In genomic region chr5:36613771-36614656, GRCh38 we compare ENCODE assay signal across 27 cellular contexts. TPM values are rescaled to one million over a fixed set of nuclear protein-coding genes. Genes with fewer than 3 reads are reported as not detected.
DNase-seq lines count a peak whose midpoint lies in the region; TF ChIP-seq lines count a peak whose summit lies in the region.
"Had no signal": no experiment of that assay in that cellular context is flagged by ENCODE, and none has a peak within 500 bp of the region (broad histone marks: within the 10 kb centered on the region; RNA-seq: fewer than 3 reads in every experiment).

No MANE protein-coding gene starts in this region.

- no peaks in the 10 kb centered on the region for H3K9me3 ChIP-seq in H9 (ENCODE audit: control insufficient read depth, low read depth, low read length)
- H3K9me3 ChIP-seq in WERI-Rb-1 (ENCODE audit: severe bottlenecking), result peaks cover 2% of the 10 kb centered on the region
- H3K9me3 ChIP-seq in left ventricle myocardium inferior (replicated peaks), result no peaks in the 10 kb centered on the region
- H3K9me3 ChIP-seq: mucosa of descending colon, right lobe of liver had no signal

- H3K27ac ChIP-seq in H9 (ENCODE audit: insufficient read length, low read depth, low read length) (no peak overlapping the region), WERI-Rb-1 (peak overlapping the region; percentile 75), left ventricle myocardium inferior (replicated peaks) (peak overlapping the region; percentile 83)
- H3K27ac ChIP-seq: brain microvascular endothelial cell, right lobe of liver had no signal

- H3K4me3 ChIP-seq in WERI-Rb-1 (ENCODE audit: low read depth, low read length) (peak overlapping the region; percentile 20), left ventricle myocardium inferior (peak overlapping the region; percentile 20)
- H3K4me3 ChIP-seq: mucosa of descending colon, right lobe of liver had no signal

- H3T11ph ChIP-seq in H9 (ENCODE audit: low read length), result no peak overlapping the region

- no peak for DNase-seq in H9
- DNase-seq in WERI-Rb-1, result peak; percentile 82
- no peak for DNase-seq in left ventricle myocardium inferior
- no peak for DNase-seq in progenitor cell of endocrine pancreas (ENCODE audit: low spot score, unreplicated experiment)
- DNase-seq in NCI-H2171 treated with DMSO at 0.1 percent for 48 hours (lab: John Stamatoyannopoulos, UW), result no peak
- DNase-seq in activated CD4-positive, alpha-beta T cell treated with anti-CD3 and anti-CD28 coated beads, Interleukin-2, amount 50 U/mL, for 1 hour, result no peak
- no peak for DNase-seq in activated T-cell treated with anti-CD3 and anti-CD28 coated beads, Interleukin-2, amount 50 U/mL, for 48 hours
- no peak for DNase-seq in NCI-H774 (lab: John Stamatoyannopoulos, UW)
- DNase-seq: activated B cell treated with CpG ODN at 0.5 μM for 24 hours; activated CD8-positive, alpha-beta T cell treated with anti-CD3 and anti-CD28 coated beads, Interleukin-2, amount 10 ng/mL, durations not matched to agents 7 days and 5 days; activated naive CD8-positive, alpha-beta T cell treated with anti-CD3 and anti-CD28 coated beads, Interleukin-2, amount 10 ng/mL, durations not matched to agents 7 days and 5 days; activated T-cell treated with anti-CD3 and anti-CD28 coated beads, Interleukin-2, amount 50 U/mL, for 72 hours; brain microvascular endothelial cell; CD4-positive, CD25-positive, alpha-beta regulatory T cell; DMS153; foreskin fibroblast; GDM1; H7; Kasumi-1; mucosa of descending colon; NCI-H1092 treated with DMSO at 0.1 percent for 48 hours; NCI-H524; right lobe of liver; SHP77; stimulated activated CD4-positive, alpha-beta T cell treated with anti-CD3 and anti-CD28 coated beads, Interleukin-2, amount 100 ng/mL, for 24 hours had no signal

- intact Hi-C loops in left ventricle myocardium inferior (cut with micrococcal nuclease), result no loop called here

- H3K79me2 ChIP-seq in H9 (ENCODE audit: insufficient read depth, low read length), result no peaks in the 10 kb centered on the region

- H3K18ac ChIP-seq in H9 (ENCODE audit: insufficient read length, low read depth, low read length), result no peak overlapping the region

- no peak overlapping the region for H3K4me2 ChIP-seq in H9 (ENCODE audit: insufficient read depth, insufficient read length, low read length)

- H3K9me3 Mint-ChIP-seq in H9 (no peaks in the 10 kb centered on the region; a peak in 1 of 5 replicates), progenitor cell of endocrine pancreas (ENCODE audit: low read depth) (no peaks in the 10 kb centered on the region)
- H3K9me3 Mint-ChIP-seq: activated naive CD8-positive, alpha-beta T cell treated with anti-CD3 and anti-CD28 coated beads, Interleukin-2, amount 10 ng/mL, durations not matched to agents 7 days and 5 days; activated T-cell treated with anti-CD3 and anti-CD28 coated beads, Interleukin-2, amount 50 U/mL, for 72 hours had no signal

- no peak overlapping the region for H3K56ac ChIP-seq in H9 (ENCODE audit: insufficient read length, low read depth, low read length)

- H4K8ac ChIP-seq in H9 (replicated peaks; ENCODE audit: insufficient read length, low read depth, low read length), result no peak overlapping the region

- H3K79me1 ChIP-seq in H9 (ENCODE audit: insufficient read depth, low read depth, low read length, poor library complexity, severe bottlenecking), result no peaks in the 10 kb centered on the region

- H2BK120ac ChIP-seq in H9 (ENCODE audit: low read depth, low read length, poor library complexity, severe bottlenecking), result no peak overlapping the region

- H3K4me1 Mint-ChIP-seq in H9 (peaks cover 28 to 64% of the 10 kb centered on the region in 2 experiments), progenitor cell of endocrine pancreas (ENCODE audit: low read depth) (peaks cover 41% of the 10 kb centered on the region)
- H3K4me1 Mint-ChIP-seq: activated B cell treated with CpG ODN at 0.5 μM for 24 hours; activated naive CD8-positive, alpha-beta T cell treated with anti-CD3 and anti-CD28 coated beads, Interleukin-2, amount 10 ng/mL, durations not matched to agents 7 days and 5 days; CD4-positive, CD25-positive, alpha-beta regulatory T cell had no signal

- no peak overlapping the region for H2BK20ac ChIP-seq in H9 (ENCODE audit: low read depth, low read length, poor library complexity, severe bottlenecking)

- H3K27ac Mint-ChIP-seq in H9, result peak overlapping the region in 2 of 3 experiments; percentile 34 to 78; a peak in 3 of 7 replicates
- peak overlapping the region; percentile 92 for H3K27ac Mint-ChIP-seq in progenitor cell of endocrine pancreas
- H3K27ac Mint-ChIP-seq: activated B cell treated with CpG ODN at 0.5 μM for 24 hours; activated CD8-positive, alpha-beta T cell treated with anti-CD3 and anti-CD28 coated beads, Interleukin-2, amount 10 ng/mL, durations not matched to agents 7 days and 5 days; activated naive CD8-positive, alpha-beta T cell treated with anti-CD3 and anti-CD28 coated beads, Interleukin-2, amount 10 ng/mL, durations not matched to agents 7 days and 5 days; activated T-cell treated with anti-CD3 and anti-CD28 coated beads, Interleukin-2, amount 50 U/mL, for 72 hours; CD4-positive, CD25-positive, alpha-beta regulatory T cell; dendritic cell treated with granulocyte-macrophage colony-stimulating factor and Interleukin-4, amounts not matched to agents 40 ng/mL and 50 ng/mL, for 4 days had no signal

- H3K4me1 ChIP-seq in H9 (ENCODE audit: insufficient read depth, low read length), result peaks cover 8% of the 10 kb centered on the region; the same call in 1 of the 2 replicates
- peaks cover 51% of the 10 kb centered on the region for H3K4me1 ChIP-seq in left ventricle myocardium inferior
- H3K4me1 ChIP-seq: right lobe of liver had no signal

- no peak overlapping the region for H2BK5ac ChIP-seq in H9 (ENCODE audit: insufficient read length, low read length)

- no CpG with 5 or more reads among the region's 7 CpGs for WGBS in H9 (ENCODE audit: extremely low coverage, insufficient read length, low lambda C conversion rate)

- H3K4me3 Mint-ChIP-seq in H9 (no peak overlapping the region), progenitor cell of endocrine pancreas (ENCODE audit: low read depth) (peak overlapping the region; percentile 62)
- H3K4me3 Mint-ChIP-seq: activated B cell treated with CpG ODN at 0.5 μM for 24 hours; activated CD8-positive, alpha-beta T cell treated with anti-CD3 and anti-CD28 coated beads, Interleukin-2, amount 10 ng/mL, durations not matched to agents 7 days and 5 days; activated naive CD8-positive, alpha-beta T cell treated with anti-CD3 and anti-CD28 coated beads, Interleukin-2, amount 10 ng/mL, durations not matched to agents 7 days and 5 days; activated T-cell treated with anti-CD3 and anti-CD28 coated beads, Interleukin-2, amount 50 U/mL, for 72 hours; CD4-positive, CD25-positive, alpha-beta regulatory T cell; dendritic cell treated with granulocyte-macrophage colony-stimulating factor and Interleukin-4, amounts not matched to agents 40 ng/mL and 50 ng/mL, for 4 days had no signal

- H3K36me3 ChIP-seq in WERI-Rb-1 (peaks cover 11% of the 10 kb centered on the region), left ventricle myocardium inferior (no peaks in the 10 kb centered on the region)
- H3K36me3 ChIP-seq: brain microvascular endothelial cell, right lobe of liver had no signal

- H2BK12ac ChIP-seq in H9 (ENCODE audit: insufficient read length, low read depth, low read length), result no peak overlapping the region

- H2BK15ac ChIP-seq in H9 (ENCODE audit: low read depth, low read length), result no peak overlapping the region

- H2AK5ac ChIP-seq in H9 (ENCODE audit: insufficient read length, low read length), result no peak overlapping the region

- H4K5ac ChIP-seq in H9 (ENCODE audit: insufficient read length, low read depth, low read length), result no peak overlapping the region

- H2AFZ ChIP-seq in H9 (ENCODE audit: low read length), result no peak overlapping the region

- no peak overlapping the region for H3K14ac ChIP-seq in H9 (ENCODE audit: insufficient read depth, low read length)

- H3K36me3 Mint-ChIP-seq in H9 (ENCODE audit: insufficient read depth in 1 of 3, low read depth in 3 of 3) (peaks cover 5 to 26% (median 23%) of the 10 kb centered on the region in 3 experiments; a peak in 5 of 7 replicates), progenitor cell of endocrine pancreas (ENCODE audit: insufficient read depth) (peaks cover 6% of the 10 kb centered on the region)
- H3K36me3 Mint-ChIP-seq: activated naive CD8-positive, alpha-beta T cell treated with anti-CD3 and anti-CD28 coated beads, Interleukin-2, amount 10 ng/mL, durations not matched to agents 7 days and 5 days; CD4-positive, CD25-positive, alpha-beta regulatory T cell had no signal

- no peak overlapping the region for H4K91ac ChIP-seq in H9 (ENCODE audit: insufficient read length, low read depth, low read length)

- no peak overlapping the region for H3K23ac ChIP-seq in H9 (ENCODE audit: insufficient read length, low read depth, low read length)

- H3K27me3 ChIP-seq in H9 (ENCODE audit: insufficient read depth, low read length) (no peaks in the 10 kb centered on the region), WERI-Rb-1 (ENCODE audit: insufficient read depth, low read depth, severe bottlenecking) (no peaks in the 10 kb centered on the region), left ventricle myocardium inferior (ENCODE audit: low read depth) (no peaks in the 10 kb centered on the region)
- H3K27me3 ChIP-seq: brain microvascular endothelial cell, right lobe of liver had no signal

- H3K23me2 ChIP-seq in H9 (ENCODE audit: insufficient read length, low read depth, low read length, poor library complexity, severe bottlenecking), result no peaks in the 10 kb centered on the region

- H3K9ac ChIP-seq in H9 (ENCODE audit: extremely low read depth, insufficient read length, low read length), result no peak overlapping the region

- H3K4ac ChIP-seq in H9 (ENCODE audit: low read depth, low read length), result no peak overlapping the region

- no peaks in the 10 kb centered on the region; the same call in 1 of the 2 replicates for H3K27me3 Mint-ChIP-seq in H9 (ENCODE audit: low read depth)
- H3K27me3 Mint-ChIP-seq in progenitor cell of endocrine pancreas, result no peaks in the 10 kb centered on the region
- H3K27me3 Mint-ChIP-seq: dendritic cell treated with granulocyte-macrophage colony-stimulating factor and Interleukin-4, amounts not matched to agents 40 ng/mL and 50 ng/mL, for 4 days had no signal

- TF ChIP-seq CTCF in H9 (conservative IDR thresholded peaks at IDR 0.05), result no peak
- TF ChIP-seq CTCF in WERI-Rb-1 (IDR thresholded peaks at IDR 0.05; ENCODE audit: low read depth, low read length), result no peak
- TF ChIP-seq CTCF in left ventricle myocardium inferior (IDR thresholded peaks at IDR 0.05; ENCODE audit: borderline replicate concordance), result no peak
- no peak for TF ChIP-seq CTCF in progenitor cell of endocrine pancreas (IDR thresholded peaks at IDR 0.05; ENCODE audit: unreplicated experiment)

- no peaks in the 10 kb centered on the region for H4K20me1 ChIP-seq in H9 (ENCODE audit: control insufficient read depth, insufficient read depth, insufficient read length)

RNA-seq across cellular contexts. Expression of gene SLC1A3, which starts 7.6 kb away (rescaled TPM):
- total RNA-seq in H9 (2021) (18.4 and 18.6 TPM in 2 replicates), left ventricle myocardium inferior (144 TPM), progenitor cell of endocrine pancreas (14.0 and 14.5 TPM in 2 replicates)
- total RNA-seq: activated CD8-positive, alpha-beta T cell treated with anti-CD3 and anti-CD28 coated beads, Interleukin-2, amount 10 ng/mL, durations not matched to agents 7 days and 5 days; CD4-positive, CD25-positive, alpha-beta regulatory T cell; T-helper 1 cell treated with Interleukin-12 subunit alpha and Interleukin-12 subunit beta and Interleukin-4 antibody, amounts not matched to agents 30 ng/mL and 1 ng/mL, for 36 hours had no signal
